Comparison of ENCODE assay signal across 8 cellular contexts in genomic region chrX:10619311-10620015, GRCh38. TPM values are rescaled to one million over a fixed set of nuclear protein-coding genes. Genes with fewer than 3 reads are reported as not detected.
DNase-seq lines count a peak whose midpoint lies in the region; ATAC-seq and TF ChIP-seq lines count a peak whose summit lies in the region.

No MANE protein-coding gene starts in this region.

- peak overlapping the region; percentile 76 for H3K9ac ChIP-seq in endodermal cell (ENCODE audit: extremely low read depth, low read length, poor library complexity, severe bottlenecking)

- H3K4me1 Mint-ChIP-seq in endodermal cell (peaks cover 34% of the 10 kb centered on the region), neural crest cell (peaks cover 55% of the 10 kb centered on the region)

- H3K9me3 Mint-ChIP-seq in endodermal cell, result peaks cover 67% of the 10 kb centered on the region
- no peaks in the 10 kb centered on the region for H3K9me3 Mint-ChIP-seq in neural crest cell

- H3K36me3 Mint-ChIP-seq in endodermal cell (ENCODE audit: low read depth) (no peaks in the 10 kb centered on the region), neural crest cell (ENCODE audit: low read depth) (no peaks in the 10 kb centered on the region)

- TF ChIP-seq CTCF in endodermal cell (conservative IDR thresholded peaks at IDR 0.05) (no peak), neural crest cell (conservative IDR thresholded peaks at IDR 0.05) (no peak)

- H3K27me3 Mint-ChIP-seq in endodermal cell (ENCODE audit: insufficient read depth) (peaks cover 10% of the 10 kb centered on the region), neural crest cell (ENCODE audit: low read depth) (no peaks in the 10 kb centered on the region)

- H3K36me3 ChIP-seq in endodermal cell (ENCODE audit: control insufficient read depth, insufficient read depth, low read length), result no peaks in the 10 kb centered on the region

- DNase-seq in ELF-1 (ENCODE audit: low read depth, low spot score) (peak; percentile 62), NCI-H226 (peak; percentile 25), endodermal cell (no peak), neural crest cell (ENCODE audit: low read depth, low spot score) (no peak)
- no peak for DNase-seq in stimulated activated CD4-positive, alpha-beta T cell treated with anti-CD3 and anti-CD28 coated beads, Interleukin-2, amount 100 ng/mL, for 24 hours
- DNase-seq in activated CD4-positive, CD25-positive, alpha-beta regulatory T cell (lab: John Stamatoyannopoulos, UW), result no peak

- H3K4me1 ChIP-seq in endodermal cell (ENCODE audit: control insufficient read depth, insufficient read depth, low read length), result peaks cover 6% of the 10 kb centered on the region

- peak overlapping the region; percentile 86 for H3K27ac ChIP-seq in endodermal cell (ENCODE audit: low read depth, low read length)

- ATAC-seq in esophagus mucosa (no peak), HG02798 (IDR thresholded peaks at IDR 0.05; ENCODE audit: poor library complexity, unreplicated experiment) (no peak)

- 2 to 5% methylated on average over 7 to 10 of the region's 12 CpGs for WGBS in endodermal cell (ENCODE audit: insufficient coverage in 1 of 2, insufficient read length in 1 of 2), 2 experiments

- peak overlapping the region; percentile 86 for H3K4me3 ChIP-seq in endodermal cell (ENCODE audit: low read length)

- H3K27ac Mint-ChIP-seq in endodermal cell (peak overlapping the region; percentile 94), neural crest cell (ENCODE audit: unreplicated experiment) (no peak overlapping the region)

- H3K27me3 ChIP-seq in endodermal cell (ENCODE audit: control insufficient read depth, insufficient read depth, low read length, poor library complexity, severe bottlenecking), result no peaks in the 10 kb centered on the region

- peak overlapping the region; percentile 73 for H3K4me3 Mint-ChIP-seq in endodermal cell
- peak overlapping the region; percentile 88 for H3K4me3 Mint-ChIP-seq in neural crest cell

- H3K9me3 ChIP-seq in endodermal cell (ENCODE audit: control insufficient read depth, low read length), result no peaks in the 10 kb centered on the region

RNA-seq across cellular contexts. Expression of gene MID1, which starts 0.9 kb away (rescaled TPM):
- total RNA-seq in endodermal cell, result 10 to 100 TPM; 23.5 to 24.9 TPM
- polyA plus RNA-seq in endodermal cell (2013, experiment 1 of 2), result 57.7 TPM
- 50.3 TPM for polyA plus RNA-seq in endodermal cell (2013, experiment 2 of 2)
- 47.1 and 48.1 TPM in 2 replicates for total RNA-seq in neural crest cell
- 18.3 TPM for total RNA-seq in esophagus mucosa

Comparison
In these comparisons a context has a peak if more than half of its experiments do, and no peak if none do; other contexts are left out.
1. DNase-seq: peak in ELF-1 (single experiment) and NCI-H226 (single experiment); none in endodermal cell (single experiment), neural crest cell (single experiment), stimulated activated CD4-positive, alpha-beta T cell treated with anti-CD3 and anti-CD28 coated beads, Interleukin-2, amount 100 ng/mL, for 24 hours (0 of 2) and activated CD4-positive, CD25-positive, alpha-beta regulatory T cell (0 of 4).